7 cellular contexts compared by ENCODE assay signal in genomic region chr7:80133361-80134104, GRCh38. TPM values are rescaled to one million over a fixed set of nuclear protein-coding genes. Genes with fewer than 3 reads are reported as not detected.
A peak's percentile ranks its signal among the peaks of the same experiment; 100 is the strongest.
DNase-seq lines count a peak whose midpoint lies in the region; ATAC-seq and TF ChIP-seq lines count a peak whose summit lies in the region.

No MANE protein-coding gene starts in this region.

- POLR2A ChIA-PET in HCT116 (lab: Charles Lee), result interaction anchor here (0.8 to 1.6 kb wide), 2 partner anchors 10 to 143 kb away, joined by 3 to 6 read pairs; no protein-coding TSS in a partner anchor
- POLR2A ChIA-PET in activated B cell treated with CpG ODN at 0.5 μM for 24 hours (lab: Charles Lee), result no interaction called here

- H3K27ac ChIP-seq in HCT116 (ENCODE audit: low read depth, low read length) (peak overlapping the region; percentile 98), iPS DF 6.9 (ENCODE audit: low read length) (no peak overlapping the region)

- H3K27me3 ChIP-seq in HCT116 (ENCODE audit: insufficient read depth, low read length) (no peaks in the 10 kb centered on the region), iPS DF 6.9 (ENCODE audit: control insufficient read depth, insufficient read depth, low read length) (peaks cover 4% of the 10 kb centered on the region; the same call in 1 of the 2 replicates), skeletal muscle satellite cell (ENCODE audit: control insufficient read depth, insufficient read depth, low read length) (no peaks in the 10 kb centered on the region)

- H3K9ac ChIP-seq in HCT116 (ENCODE audit: low read length), result peak overlapping the region; percentile 95
- no peak overlapping the region for H3K9ac ChIP-seq in skeletal muscle satellite cell (ENCODE audit: low read depth, low read length)

- peak; percentile 52 for TF ChIP-seq RAD21 in HCT116 (IDR thresholded peaks at IDR 0.05; ENCODE audit: low read depth)

- H3K79me2 ChIP-seq in HCT116 (ENCODE audit: insufficient read depth, low read length), result peaks cover 39% of the 10 kb centered on the region

- peaks cover 3% of the 10 kb centered on the region for H3K9me3 Mint-ChIP-seq in activated B cell treated with CpG ODN at 0.5 μM for 24 hours

- peaks cover 26% of the 10 kb centered on the region for H3K27me3 Mint-ChIP-seq in activated B cell treated with CpG ODN at 0.5 μM for 24 hours

- peak overlapping the region; percentile 50 for H2AFZ ChIP-seq in HCT116 (ENCODE audit: low read depth, low read length, poor library complexity, severe bottlenecking)

- ATAC-seq in HCT116 (no peak), activated B cell treated with CpG ODN at 0.5 μM for 24 hours (ENCODE audit: low read depth) (no peak), GM18511 (IDR thresholded peaks at IDR 0.05; ENCODE audit: unreplicated experiment) (no peak)
- no peak for ATAC-seq in activated CD4-positive, CD25-positive, alpha-beta regulatory T cell treated with anti-CD3 and anti-CD28 coated beads, Interleukin-2, amount 50 U/mL, for 24 hours

- H3K36me3 Mint-ChIP-seq in activated B cell treated with CpG ODN at 0.5 μM for 24 hours (ENCODE audit: low read depth), result no peaks in the 10 kb centered on the region

- no TSS peak for BruUV-seq in HCT116 (replicated peaks; lab: Mats Ljungman, UMichigan)

- peaks cover 4% of the 10 kb centered on the region; the same call in 1 of the 2 replicates for H4K20me1 ChIP-seq in HCT116 (ENCODE audit: insufficient read depth)

- H3K36me3 ChIP-seq in HCT116 (ENCODE audit: control insufficient read depth in 1 of 2, insufficient read depth in 2 of 2, low read length in 2 of 2) (no peaks in the 10 kb centered on the region), iPS DF 6.9 (ENCODE audit: control insufficient read depth, insufficient read depth, low read length) (no peaks in the 10 kb centered on the region), skeletal muscle satellite cell (ENCODE audit: insufficient read depth, low read length) (no peaks in the 10 kb centered on the region)

- RAD21 ChIA-PET in HCT116 (lab: Charles Lee; ENCODE audit: low non-redundant PET in 1 of 2, low total read pairs in 2 of 2, uncharacterized antibody in 2 of 2, unreplicated experiment in 2 of 2), result interaction anchor here (0.6 to 1.0 kb wide), 5 partner anchors 26 to 259 kb away, joined by 3 to 7 read pairs (median 4); no protein-coding TSS in a partner anchor

- intact Hi-C loops in HCT116 (cut with micrococcal nuclease) (loop anchor here (2.0 to 5.0 kb wide), 2 partner anchors 36 to 259 kb away; no protein-coding TSS in a partner anchor), activated B cell treated with CpG ODN at 0.5 μM for 24 hours (cut with micrococcal nuclease) (no loop called here)

- peaks cover 8% of the 10 kb centered on the region for H3K4me1 Mint-ChIP-seq in activated B cell treated with CpG ODN at 0.5 μM for 24 hours

- H3K9me3 ChIP-seq in HCT116 (ENCODE audit: control insufficient read depth in 1 of 2, insufficient read depth in 1 of 2, low read depth in 1 of 2, low read length in 2 of 2), result no peaks in the 10 kb centered on the region
- no peaks in the 10 kb centered on the region for H3K9me3 ChIP-seq in iPS DF 6.9 (ENCODE audit: control insufficient read depth, insufficient read depth, low read length)
- no peaks in the 10 kb centered on the region for H3K9me3 ChIP-seq in skeletal muscle satellite cell (replicated peaks; ENCODE audit: low read length)

- TF ChIP-seq POLR2A in HCT116 (IDR thresholded peaks at IDR 0.05; ENCODE audit: borderline replicate concordance, extremely low read depth, insufficient read depth, insufficient read length), result no peak

- no peak overlapping the region for H3K27ac Mint-ChIP-seq in activated B cell treated with CpG ODN at 0.5 μM for 24 hours

- no peaks in the 10 kb centered on the region for H3K9me2 ChIP-seq in HCT116 (ENCODE audit: insufficient read depth)

- H3K4me3 Mint-ChIP-seq in activated B cell treated with CpG ODN at 0.5 μM for 24 hours, result peak overlapping the region; percentile 71

- DNase-seq in HCT116 (ENCODE audit: low read depth, low spot score) (no peak), activated B cell treated with CpG ODN at 0.5 μM for 24 hours (no peak), iPS DF 6.9 (ENCODE audit: low read depth, low spot score) (no peak), NCI-H1105 treated with DMSO at 0.1 percent for 48 hours (lab: John Stamatoyannopoulos, UW) (no peak)

- peaks cover 31 to 42% of the 10 kb centered on the region in 2 experiments for H3K4me1 ChIP-seq in HCT116 (ENCODE audit: control insufficient read depth in 1 of 2, insufficient read depth in 2 of 2, low read length in 2 of 2)
- H3K4me1 ChIP-seq in iPS DF 6.9 (ENCODE audit: control insufficient read depth, insufficient read depth, low read length), result no peaks in the 10 kb centered on the region; the same call in 1 of the 2 replicates
- peaks cover 10% of the 10 kb centered on the region for H3K4me1 ChIP-seq in skeletal muscle satellite cell (ENCODE audit: control insufficient read depth, insufficient read depth, low read length)

- CTCF ChIA-PET in HCT116 (lab: Charles Lee) (interaction anchor here (1.0 to 2.2 kb wide), 7 partner anchors 12 to 320 kb away, joined by 3 to 15 read pairs (median 4); no protein-coding TSS in a partner anchor), activated B cell treated with CpG ODN at 0.5 μM for 24 hours (lab: Charles Lee) (no interaction called here)

- H3K4me3 ChIP-seq in HCT116 (replicated peaks in 1 of 2; ENCODE audit: low read depth in 1 of 2, low read length in 2 of 2) (peak overlapping the region in 1 of 2 experiments; percentile 95; a peak in 3 of 4 replicates), iPS DF 6.9 (ENCODE audit: low read length) (peak overlapping the region; percentile 72; the same call in 1 of the 2 replicates), skeletal muscle satellite cell (ENCODE audit: low read length) (peak overlapping the region; percentile 79)

- H3K4me2 ChIP-seq in HCT116 (ENCODE audit: low read length) (peak overlapping the region; percentile 82), skeletal muscle satellite cell (ENCODE audit: low read length) (peak overlapping the region; percentile 83)

- WGBS in iPS DF 6.9 (ENCODE audit: insufficient coverage, insufficient read length), result no CpG with 5 or more reads among the region's 8 CpGs

- TF ChIP-seq CTCF in HCT116 (IDR thresholded peaks at IDR 0.05 in 2 of 3, conservative IDR thresholded peaks at IDR 0.05 in 1 of 3; ENCODE audit: borderline replicate concordance in 1 of 3, insufficient read depth in 1 of 3, low read depth in 2 of 3, low read length in 2 of 3) (peak; percentile 6 to 29 (median 9); a peak in 2 of 6 replicates), activated B cell treated with CpG ODN at 0.5 μM for 24 hours (IDR thresholded peaks at IDR 0.05) (no peak)

TF ChIP-seq in HCT116, 20 proteins besides CTCF, POLR2A, EP300 and RAD21:
- TF ChIP-seq SP1 (IDR thresholded peaks at IDR 0.05; ENCODE audit: low read depth), result no peak
- 0 out of 2 replicates have a peak, but pooled peaks have one; percentile 2 for TF ChIP-seq SRF (IDR thresholded peaks at IDR 0.05; ENCODE audit: low read depth)
- no peak for TF ChIP-seq ZBTB33 (IDR thresholded peaks at IDR 0.05; ENCODE audit: extremely low read depth, insufficient replicate concordance, low read length)
- TF ChIP-seq CBX3 (IDR thresholded peaks at IDR 0.05; ENCODE audit: low read depth), result peak; percentile 21; the same call in 1 of the 2 replicates
- no peak for TF ChIP-seq ATF3 (IDR thresholded peaks at IDR 0.05)
- no peak for TF ChIP-seq YY1 (IDR thresholded peaks at IDR 0.05; ENCODE audit: extremely low read depth, insufficient replicate concordance, low read depth, low read length)
- TF ChIP-seq SIN3A (IDR thresholded peaks at IDR 0.05; ENCODE audit: low read depth), result no peak
- TF ChIP-seq TCF7L2 (IDR thresholded peaks at IDR 0.05; ENCODE audit: borderline replicate concordance, extremely low read depth, insufficient read depth, insufficient read length), result no peak
- TF ChIP-seq JUND (IDR thresholded peaks at IDR 0.05), result no peak
TF ChIP-seq in HCT116: peak in this region for 2.

RNA-seq across cellular contexts. Expression of gene GNAI1, which starts 1.1 kb away (rescaled TPM):
- total RNA-seq in HCT116 (2021; ENCODE audit: unreplicated experiment) (148 TPM), activated B cell treated with CpG ODN at 0.5 μM for 24 hours (0.29 and 0.35 TPM in 2 replicates)
- polyA plus RNA-seq in HCT116 (2012), result 83.0 and 90.2 TPM in 2 replicates
- 19.0 and 21.8 TPM in 2 replicates for total RNA-seq in skeletal muscle satellite cell (2012; rRNA removed)

Comparison
In these comparisons a context has a peak if more than half of its experiments do, and no peak if none do; other contexts are left out.
1. RNA of gene GNAI1, which starts 1.1 kb away (total RNA-seq): 148 TPM in HCT116 (single experiment); 0.29 to 0.35 TPM in activated B cell treated with CpG ODN at 0.5 μM for 24 hours; every median in the first group is over 100 times any median in the second.